In the genomic region with DNA sequence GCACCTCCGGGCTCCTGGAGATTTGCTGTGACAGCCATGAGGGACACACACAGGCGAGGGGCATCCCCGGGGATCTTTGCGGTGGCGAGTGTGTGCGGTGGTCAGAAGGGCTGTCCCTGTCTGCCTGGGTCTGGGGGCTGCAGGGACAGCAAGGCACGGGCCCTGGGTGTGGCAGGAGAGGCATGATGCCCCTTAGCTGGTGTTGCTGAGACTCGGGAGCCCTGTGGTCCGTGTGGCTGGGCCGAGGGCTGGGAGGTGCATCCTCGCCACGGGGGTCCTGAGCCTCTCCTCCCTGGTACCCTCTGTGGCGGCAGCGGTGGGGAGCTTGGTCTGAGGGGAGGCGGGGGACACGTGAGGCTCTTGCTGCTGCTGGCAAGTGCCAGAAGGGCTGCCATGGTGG, we compare ENCODE assay signal across 1 cellular context.
TF ChIP-seq lines count a peak whose summit lies in the region.

No MANE protein-coding gene starts in this region.

TF ChIP-seq in IMR-90, 13 proteins besides CTCF, POLR2A, EP300 and RAD21:
- TF ChIP-seq FOS (IDR thresholded peaks at IDR 0.05; ENCODE audit: low read depth, low read length) (no peak), CEBPB (IDR thresholded peaks at IDR 0.05; ENCODE audit: low read depth, low read length) (no peak), MAFK (IDR thresholded peaks at IDR 0.05; ENCODE audit: low read depth, low read length) (no peak), BHLHE40 (IDR thresholded peaks at IDR 0.05; ENCODE audit: low read depth, low read length) (no peak), RCOR1 (IDR thresholded peaks at IDR 0.05; ENCODE audit: insufficient replicate concordance, low read length) (no peak), MAZ (IDR thresholded peaks at IDR 0.05; ENCODE audit: borderline replicate concordance, low read depth, low read length) (no peak), NFE2L2 (IDR thresholded peaks at IDR 0.05; ENCODE audit: low read depth, low read length) (no peak), MXI1 (IDR thresholded peaks at IDR 0.05; ENCODE audit: borderline replicate concordance, low read depth, low read length) (no peak), CHD1 (IDR thresholded peaks at IDR 0.05; ENCODE audit: low read depth, low read length) (no peak), RFX5 (IDR thresholded peaks at IDR 0.05; ENCODE audit: low read depth, low read length) (no peak), SMC3 (IDR thresholded peaks at IDR 0.05; ENCODE audit: low read depth, low read length) (no peak)
- TF ChIP-seq, protein P1, sequence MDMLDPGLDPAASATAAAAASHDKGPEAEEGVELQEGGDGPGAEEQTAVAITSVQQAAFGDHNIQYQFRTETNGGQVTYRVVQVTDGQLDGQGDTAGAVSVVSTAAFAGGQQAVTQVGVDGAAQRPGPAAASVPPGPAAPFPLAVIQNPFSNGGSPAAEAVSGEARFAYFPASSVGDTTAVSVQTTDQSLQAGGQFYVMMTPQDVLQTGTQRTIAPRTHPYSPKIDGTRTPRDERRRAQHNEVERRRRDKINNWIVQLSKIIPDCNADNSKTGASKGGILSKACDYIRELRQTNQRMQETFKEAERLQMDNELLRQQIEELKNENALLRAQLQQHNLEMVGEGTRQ (IDR thresholded peaks at IDR 0.05; ENCODE audit: low read depth, low read length) = no peak
- TF ChIP-seq, protein P2, sequence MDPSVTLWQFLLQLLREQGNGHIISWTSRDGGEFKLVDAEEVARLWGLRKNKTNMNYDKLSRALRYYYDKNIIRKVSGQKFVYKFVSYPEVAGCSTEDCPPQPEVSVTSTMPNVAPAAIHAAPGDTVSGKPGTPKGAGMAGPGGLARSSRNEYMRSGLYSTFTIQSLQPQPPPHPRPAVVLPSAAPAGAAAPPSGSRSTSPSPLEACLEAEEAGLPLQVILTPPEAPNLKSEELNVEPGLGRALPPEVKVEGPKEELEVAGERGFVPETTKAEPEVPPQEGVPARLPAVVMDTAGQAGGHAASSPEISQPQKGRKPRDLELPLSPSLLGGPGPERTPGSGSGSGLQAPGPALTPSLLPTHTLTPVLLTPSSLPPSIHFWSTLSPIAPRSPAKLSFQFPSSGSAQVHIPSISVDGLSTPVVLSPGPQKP (IDR thresholded peaks at IDR 0.05; ENCODE audit: borderline replicate concordance, low read depth, low read length) = no peak
TF ChIP-seq in IMR-90: peak in this region for 0.
